In the genomic region with DNA sequence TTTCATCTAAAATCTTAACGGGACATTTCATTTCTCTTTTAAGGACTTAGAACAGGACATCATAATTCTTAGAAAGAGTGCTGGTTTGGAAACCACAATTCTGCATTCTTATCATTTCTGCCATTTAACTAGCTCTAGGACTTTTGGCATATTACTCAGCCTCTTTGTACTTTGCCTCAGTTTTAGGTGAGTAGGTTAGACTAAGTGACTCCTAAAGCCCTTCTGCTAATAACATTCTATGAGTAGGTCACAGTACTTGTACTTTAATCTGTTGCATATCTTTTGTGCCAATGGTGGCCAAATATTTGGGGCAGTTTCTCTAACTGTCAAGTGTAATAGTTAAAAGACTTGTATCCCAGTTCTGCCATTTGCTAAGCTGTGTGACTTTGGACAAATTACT, we compare ENCODE assay signal across 1 cellular context.
A peak's percentile ranks its signal among the peaks of the same experiment; 100 is the strongest.
TF ChIP-seq lines count a peak whose summit lies in the region.

No MANE protein-coding gene starts in this region.

TF ChIP-seq in SK-N-SH, 30 proteins besides CTCF, POLR2A, EP300 and RAD21 (continued from another document):
- TF ChIP-seq, protein P1, sequence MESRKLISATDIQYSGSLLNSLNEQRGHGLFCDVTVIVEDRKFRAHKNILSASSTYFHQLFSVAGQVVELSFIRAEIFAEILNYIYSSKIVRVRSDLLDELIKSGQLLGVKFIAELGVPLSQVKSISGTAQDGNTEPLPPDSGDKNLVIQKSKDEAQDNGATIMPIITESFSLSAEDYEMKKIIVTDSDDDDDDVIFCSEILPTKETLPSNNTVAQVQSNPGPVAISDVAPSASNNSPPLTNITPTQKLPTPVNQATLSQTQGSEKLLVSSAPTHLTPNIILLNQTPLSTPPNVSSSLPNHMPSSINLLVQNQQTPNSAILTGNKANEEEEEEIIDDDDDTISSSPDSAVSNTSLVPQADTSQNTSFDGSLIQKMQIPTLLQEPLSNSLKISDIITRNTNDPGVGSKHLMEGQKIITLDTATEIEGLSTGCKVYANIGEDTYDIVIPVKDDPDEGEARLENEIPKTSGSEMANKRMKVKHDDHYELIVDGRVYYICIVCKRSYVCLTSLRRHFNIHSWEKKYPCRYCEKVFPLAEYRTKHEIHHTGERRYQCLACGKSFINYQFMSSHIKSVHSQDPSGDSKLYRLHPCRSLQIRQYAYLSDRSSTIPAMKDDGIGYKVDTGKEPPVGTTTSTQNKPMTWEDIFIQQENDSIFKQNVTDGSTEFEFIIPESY (IDR thresholded peaks at IDR 0.05; ENCODE audit: borderline replicate concordance, low read depth) = no peak
- TF ChIP-seq, protein P2, sequence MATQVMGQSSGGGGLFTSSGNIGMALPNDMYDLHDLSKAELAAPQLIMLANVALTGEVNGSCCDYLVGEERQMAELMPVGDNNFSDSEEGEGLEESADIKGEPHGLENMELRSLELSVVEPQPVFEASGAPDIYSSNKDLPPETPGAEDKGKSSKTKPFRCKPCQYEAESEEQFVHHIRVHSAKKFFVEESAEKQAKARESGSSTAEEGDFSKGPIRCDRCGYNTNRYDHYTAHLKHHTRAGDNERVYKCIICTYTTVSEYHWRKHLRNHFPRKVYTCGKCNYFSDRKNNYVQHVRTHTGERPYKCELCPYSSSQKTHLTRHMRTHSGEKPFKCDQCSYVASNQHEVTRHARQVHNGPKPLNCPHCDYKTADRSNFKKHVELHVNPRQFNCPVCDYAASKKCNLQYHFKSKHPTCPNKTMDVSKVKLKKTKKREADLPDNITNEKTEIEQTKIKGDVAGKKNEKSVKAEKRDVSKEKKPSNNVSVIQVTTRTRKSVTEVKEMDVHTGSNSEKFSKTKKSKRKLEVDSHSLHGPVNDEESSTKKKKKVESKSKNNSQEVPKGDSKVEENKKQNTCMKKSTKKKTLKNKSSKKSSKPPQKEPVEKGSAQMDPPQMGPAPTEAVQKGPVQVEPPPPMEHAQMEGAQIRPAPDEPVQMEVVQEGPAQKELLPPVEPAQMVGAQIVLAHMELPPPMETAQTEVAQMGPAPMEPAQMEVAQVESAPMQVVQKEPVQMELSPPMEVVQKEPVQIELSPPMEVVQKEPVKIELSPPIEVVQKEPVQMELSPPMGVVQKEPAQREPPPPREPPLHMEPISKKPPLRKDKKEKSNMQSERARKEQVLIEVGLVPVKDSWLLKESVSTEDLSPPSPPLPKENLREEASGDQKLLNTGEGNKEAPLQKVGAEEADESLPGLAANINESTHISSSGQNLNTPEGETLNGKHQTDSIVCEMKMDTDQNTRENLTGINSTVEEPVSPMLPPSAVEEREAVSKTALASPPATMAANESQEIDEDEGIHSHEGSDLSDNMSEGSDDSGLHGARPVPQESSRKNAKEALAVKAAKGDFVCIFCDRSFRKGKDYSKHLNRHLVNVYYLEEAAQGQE (IDR thresholded peaks at IDR 0.05; ENCODE audit: low read depth, low read length) = no peak
- TF ChIP-seq, protein P3, sequence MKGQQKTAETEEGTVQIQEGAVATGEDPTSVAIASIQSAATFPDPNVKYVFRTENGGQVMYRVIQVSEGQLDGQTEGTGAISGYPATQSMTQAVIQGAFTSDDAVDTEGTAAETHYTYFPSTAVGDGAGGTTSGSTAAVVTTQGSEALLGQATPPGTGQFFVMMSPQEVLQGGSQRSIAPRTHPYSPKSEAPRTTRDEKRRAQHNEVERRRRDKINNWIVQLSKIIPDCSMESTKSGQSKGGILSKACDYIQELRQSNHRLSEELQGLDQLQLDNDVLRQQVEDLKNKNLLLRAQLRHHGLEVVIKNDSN (IDR thresholded peaks at IDR 0.05; ENCODE audit: borderline replicate concordance, low read depth) = no peak
- TF ChIP-seq GABPA (IDR thresholded peaks at IDR 0.05; ENCODE audit: low read depth) (no peak), ELF1 (IDR thresholded peaks at IDR 0.05) (no peak), FOSL2 (IDR thresholded peaks at IDR 0.05; ENCODE audit: borderline replicate concordance, low read depth) (no peak), TEAD4 (IDR thresholded peaks at IDR 0.05; ENCODE audit: borderline replicate concordance, insufficient read depth) (peak; percentile 47; the same call in 1 of the 2 replicates), TAF1 (IDR thresholded peaks at IDR 0.05; ENCODE audit: borderline replicate concordance, low read depth, low read length) (no peak), YY1 (IDR thresholded peaks at IDR 0.05; ENCODE audit: low read depth) (no peak), GATA2 (CRISPR knock-in tag; IDR thresholded peaks at IDR 0.05) (no peak)
- TF ChIP-seq, protein P4, sequence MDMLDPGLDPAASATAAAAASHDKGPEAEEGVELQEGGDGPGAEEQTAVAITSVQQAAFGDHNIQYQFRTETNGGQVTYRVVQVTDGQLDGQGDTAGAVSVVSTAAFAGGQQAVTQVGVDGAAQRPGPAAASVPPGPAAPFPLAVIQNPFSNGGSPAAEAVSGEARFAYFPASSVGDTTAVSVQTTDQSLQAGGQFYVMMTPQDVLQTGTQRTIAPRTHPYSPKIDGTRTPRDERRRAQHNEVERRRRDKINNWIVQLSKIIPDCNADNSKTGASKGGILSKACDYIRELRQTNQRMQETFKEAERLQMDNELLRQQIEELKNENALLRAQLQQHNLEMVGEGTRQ (IDR thresholded peaks at IDR 0.05; ENCODE audit: borderline replicate concordance, low read depth, low read length) = no peak
